Comparison of ENCODE assay signal across 14 cellular contexts in the genomic region with DNA sequence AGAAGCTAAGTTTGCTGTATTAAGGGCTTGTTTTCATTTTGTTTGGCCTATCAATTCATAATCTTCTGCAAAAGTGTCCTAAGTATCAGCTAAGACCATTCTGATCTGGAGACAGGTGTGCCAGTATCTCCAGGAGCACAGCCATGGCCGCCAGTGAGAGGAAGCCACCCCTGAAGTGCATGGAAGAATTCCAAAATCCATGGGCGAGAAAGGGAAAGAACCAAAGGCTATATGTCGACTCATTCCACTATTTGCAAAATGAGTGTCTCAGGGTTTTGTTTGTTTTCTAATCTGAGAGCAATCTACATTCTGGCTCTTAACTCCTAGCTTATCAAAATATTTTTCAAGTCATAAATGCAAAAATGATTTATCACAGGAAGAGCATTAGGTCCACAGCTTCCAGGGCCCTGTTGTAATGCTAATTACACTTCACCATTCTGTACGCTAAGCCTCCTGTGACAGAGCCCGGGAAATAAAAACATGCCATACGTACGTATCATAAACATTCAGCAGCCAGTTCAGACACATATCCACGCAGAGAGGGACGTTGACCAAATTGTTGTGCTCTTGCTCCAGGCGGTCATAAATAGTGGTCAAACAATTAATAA.
A peak's percentile ranks its signal among the peaks of the same experiment; 100 is the strongest.
DNase-seq lines count a peak whose midpoint lies in the region; ATAC-seq, FAIRE-seq and TF ChIP-seq lines count a peak whose summit lies in the region.
"Had no signal": no experiment of that assay in that cellular context is flagged by ENCODE, and none has a peak within 500 bp of the region (broad histone marks: within the 10 kb centered on the region; RNA-seq: fewer than 3 reads in every experiment).

No MANE protein-coding gene starts in this region.

- no peak for DNase-seq in GM19239 (ENCODE audit: insufficient read length, low spot score)
- DNase-seq in NCI-H226: peak; percentile 26
- no peak for DNase-seq in endodermal cell
- peak; percentile 52 to 78 for DNase-seq in trophoblast cell
- DNase-seq in stimulated activated naive B cell treated with anti-CD40 and anti-IgM and Interleukin-4, amounts not matched to agents 10 μg/mL and 1 μg/mL and 100 μg/mL, for 72 hours: no peak
- no peak for DNase-seq in HT-29 (ENCODE audit: low spot score)
- DNase-seq: activated CD8-positive, alpha-beta T cell treated with anti-CD3 and anti-CD28 coated beads, Interleukin-2, amount 10 ng/mL, durations not matched to agents 7 days and 5 days; CD4-positive, alpha-beta T cell; left ventricle myocardium inferior; psoas muscle; substantia nigra had no signal

- H3K9me3 Mint-ChIP-seq in endodermal cell: peaks cover 14% of the 10 kb centered on the region
- H3K9me3 Mint-ChIP-seq in stimulated activated naive B cell treated with anti-CD40 and anti-IgM and Interleukin-4, amounts not matched to agents 10 μg/mL and 1 μg/mL and 100 μg/mL, for 72 hours: no peaks in the 10 kb centered on the region
- H3K9me3 Mint-ChIP-seq: CD4-positive, alpha-beta T cell had no signal

- no peak overlapping the region for H3K4me2 ChIP-seq in trophoblast cell (ENCODE audit: low read length)
- H3K4me2 ChIP-seq: hepatocyte had no signal

- peak overlapping the region; percentile 36 for H3K27ac Mint-ChIP-seq in endodermal cell
- H3K27ac Mint-ChIP-seq in stimulated activated naive B cell treated with anti-CD40 and anti-IgM and Interleukin-4, amounts not matched to agents 10 μg/mL and 1 μg/mL and 100 μg/mL, for 72 hours: no peak overlapping the region
- H3K27ac Mint-ChIP-seq: activated CD8-positive, alpha-beta T cell treated with anti-CD3 and anti-CD28 coated beads, Interleukin-2, amount 10 ng/mL, durations not matched to agents 7 days and 5 days; CD4-positive, alpha-beta T cell had no signal

- H3K9me3 ChIP-seq in endodermal cell (ENCODE audit: control insufficient read depth, low read length) (no peaks in the 10 kb centered on the region), trophoblast cell (ENCODE audit: insufficient read depth, low read depth, low read length) (no peaks in the 10 kb centered on the region)
- H3K9me3 ChIP-seq: left ventricle myocardium inferior, psoas muscle had no signal

- H3K27me3 ChIP-seq in endodermal cell (ENCODE audit: control insufficient read depth, insufficient read depth, low read length, poor library complexity, severe bottlenecking) (no peaks in the 10 kb centered on the region), trophoblast cell (ENCODE audit: insufficient read depth, low read length) (no peaks in the 10 kb centered on the region)
- H3K27me3 ChIP-seq: hepatocyte had no signal

- no peaks in the 10 kb centered on the region for H3K27me3 Mint-ChIP-seq in endodermal cell (ENCODE audit: insufficient read depth)
- no peaks in the 10 kb centered on the region for H3K27me3 Mint-ChIP-seq in stimulated activated naive B cell treated with anti-CD40 and anti-IgM and Interleukin-4, amounts not matched to agents 10 μg/mL and 1 μg/mL and 100 μg/mL, for 72 hours
- H3K27me3 Mint-ChIP-seq: CD4-positive, alpha-beta T cell had no signal

- H3K9ac ChIP-seq in endodermal cell (ENCODE audit: extremely low read depth, low read length, poor library complexity, severe bottlenecking) (no peak overlapping the region), trophoblast cell (ENCODE audit: low read length) (no peak overlapping the region)

- H2BK12ac ChIP-seq in trophoblast cell (ENCODE audit: low read length): no peak overlapping the region

- no peak overlapping the region for H3K4ac ChIP-seq in trophoblast cell (ENCODE audit: low read depth, low read length)

- H3K4me3 ChIP-seq in endodermal cell (ENCODE audit: low read length): no peak overlapping the region
- H3K4me3 ChIP-seq in trophoblast cell (ENCODE audit: low read depth, low read length): no peak overlapping the region
- H3K4me3 ChIP-seq: hepatocyte, left ventricle myocardium inferior, psoas muscle had no signal

- no peak for TF ChIP-seq CTCF in endodermal cell (conservative IDR thresholded peaks at IDR 0.05)

- H3K36me3 Mint-ChIP-seq in endodermal cell (ENCODE audit: low read depth): peaks cover 11% of the 10 kb centered on the region
- peaks cover 3 to 18% of the 10 kb centered on the region in 2 donors for H3K36me3 Mint-ChIP-seq in stimulated activated naive B cell treated with anti-CD40 and anti-IgM and Interleukin-4, amounts not matched to agents 10 μg/mL and 1 μg/mL and 100 μg/mL, for 72 hours

- no peak overlapping the region for H4K8ac ChIP-seq in trophoblast cell (ENCODE audit: low read depth, low read length)

- no peak overlapping the region for H3K14ac ChIP-seq in trophoblast cell (ENCODE audit: low read length)

- no peak overlapping the region for H3K4me3 Mint-ChIP-seq in endodermal cell
- H3K4me3 Mint-ChIP-seq in stimulated activated naive B cell treated with anti-CD40 and anti-IgM and Interleukin-4, amounts not matched to agents 10 μg/mL and 1 μg/mL and 100 μg/mL, for 72 hours: no peak overlapping the region
- H3K4me3 Mint-ChIP-seq: activated CD8-positive, alpha-beta T cell treated with anti-CD3 and anti-CD28 coated beads, Interleukin-2, amount 10 ng/mL, durations not matched to agents 7 days and 5 days; CD4-positive, alpha-beta T cell had no signal

- H2AK5ac ChIP-seq in trophoblast cell (ENCODE audit: low read length): no peak overlapping the region

- H3K79me1 ChIP-seq in trophoblast cell (ENCODE audit: low read length): no peaks in the 10 kb centered on the region

- WGBS in endodermal cell (ENCODE audit: insufficient coverage in 1 of 2, insufficient read length in 1 of 2), 2 experiments: 80 to 92% methylated on average over 2 to 10 of the region's 10 CpGs
- WGBS in trophoblast cell (ENCODE audit: extremely low coverage, insufficient coverage, insufficient read length): no CpG with 5 or more reads among the region's 10 CpGs

- H2AFZ ChIP-seq in trophoblast cell (ENCODE audit: insufficient read depth, low read length, poor library complexity): no peak overlapping the region
- H2AFZ ChIP-seq: hepatocyte had no signal

- FAIRE-seq in GM19239 (lab: Jason Lieb, UNC): peak; percentile 57
- FAIRE-seq: GM12892 had no signal

- H3K36me3 ChIP-seq in endodermal cell (ENCODE audit: control insufficient read depth, insufficient read depth, low read length) (peaks cover 12% of the 10 kb centered on the region), trophoblast cell (ENCODE audit: control insufficient read depth in 1 of 2, insufficient read depth in 2 of 2, low read length in 2 of 2) (no peaks in the 10 kb centered on the region)
- H3K36me3 ChIP-seq: left ventricle myocardium inferior had no signal

- no peak overlapping the region for H4K91ac ChIP-seq in trophoblast cell (ENCODE audit: low read depth, low read length)

- H3K4me1 Mint-ChIP-seq in endodermal cell: no peaks in the 10 kb centered on the region
- H3K4me1 Mint-ChIP-seq in stimulated activated naive B cell treated with anti-CD40 and anti-IgM and Interleukin-4, amounts not matched to agents 10 μg/mL and 1 μg/mL and 100 μg/mL, for 72 hours: no peaks in the 10 kb centered on the region

- no peak overlapping the region for H3K18ac ChIP-seq in trophoblast cell (ENCODE audit: low read length)

- no peaks in the 10 kb centered on the region for H3K79me2 ChIP-seq in trophoblast cell (ENCODE audit: control insufficient read depth, insufficient read depth, low read length, poor library complexity)
- H3K79me2 ChIP-seq: hepatocyte had no signal

- no peak overlapping the region for H3K27ac ChIP-seq in endodermal cell (ENCODE audit: low read depth, low read length)
- H3K27ac ChIP-seq in trophoblast cell (ENCODE audit: low read depth, low read length): no peak overlapping the region
- H3K27ac ChIP-seq: hepatocyte, left ventricle myocardium inferior, psoas muscle had no signal

- no peak overlapping the region for H4K12ac ChIP-seq in trophoblast cell (ENCODE audit: low read depth, low read length)

- H3K23ac ChIP-seq in trophoblast cell (ENCODE audit: low read length): no peak overlapping the region

- ATAC-seq in stimulated activated naive B cell treated with anti-CD40 and anti-IgM and Interleukin-4, amounts not matched to agents 10 μg/mL and 1 μg/mL and 100 μg/mL, for 72 hours (replicated peaks): no peak
- ATAC-seq in GM18909 (IDR thresholded peaks at IDR 0.05; ENCODE audit: poor library complexity, unreplicated experiment): no peak
- ATAC-seq: activated CD8-positive, alpha-beta T cell treated with anti-CD3 and anti-CD28 coated beads, Interleukin-2, amount 10 ng/mL, durations not matched to agents 7 days and 5 days; psoas muscle had no signal

- no peak overlapping the region for H2BK120ac ChIP-seq in trophoblast cell (ENCODE audit: insufficient read depth, low read length, poor library complexity)

- no peak overlapping the region for H2BK5ac ChIP-seq in trophoblast cell (ENCODE audit: low read depth, low read length, poor library complexity)

- H3K4me1 ChIP-seq in endodermal cell (ENCODE audit: control insufficient read depth, insufficient read depth, low read length) (no peaks in the 10 kb centered on the region), trophoblast cell (ENCODE audit: control insufficient read depth in 1 of 2, insufficient read depth in 2 of 2, low read length in 2 of 2) (no peaks in the 10 kb centered on the region)
- H3K4me1 ChIP-seq: psoas muscle had no signal

Comparison
In these comparisons a context has a peak if more than half of its experiments do, and no peak if none do; other contexts are left out.
1. DNase-seq: peak in NCI-H226 (single experiment) and trophoblast cell (2 of 2); none in GM19239 (single experiment), endodermal cell (single experiment), stimulated activated naive B cell treated with anti-CD40 and anti-IgM and Interleukin-4, amounts not matched to agents 10 μg/mL and 1 μg/mL and 100 μg/mL, for 72 hours (single experiment) and HT-29 (single experiment).